Comparison of ENCODE assay signal across 26 cellular contexts in genomic region chr6:76771076-76771634, GRCh38.
A peak's percentile ranks its signal among the peaks of the same experiment; 100 is the strongest.
DNase-seq lines count a peak whose midpoint lies in the region; ATAC-seq, FAIRE-seq and TF ChIP-seq lines count a peak whose summit lies in the region.
"Had no signal": no experiment of that assay in that cellular context is flagged by ENCODE, and none has a peak within 500 bp of the region (broad histone marks: within the 10 kb centered on the region; RNA-seq: fewer than 3 reads in every experiment).

No MANE protein-coding gene starts in this region.

- H3K4me3 ChIP-seq in bronchial epithelial cell (ENCODE audit: low read depth, low read length) (no peak overlapping the region), right cardiac atrium (ENCODE audit: low read length) (no peak overlapping the region)
- H3K4me3 ChIP-seq: dorsolateral prefrontal cortex, prostate gland, thoracic aorta had no signal

- H3K36me3 ChIP-seq in bronchial epithelial cell (ENCODE audit: control insufficient read depth, insufficient read depth, low read length), result no peaks in the 10 kb centered on the region
- H3K36me3 ChIP-seq: prostate gland, thoracic aorta had no signal

- no peaks in the 10 kb centered on the region for H3K4me1 ChIP-seq in right cardiac atrium (ENCODE audit: control insufficient read depth, insufficient read depth, low read length)
- H3K4me1 ChIP-seq: prostate gland had no signal

- H3K9me3 ChIP-seq in right cardiac atrium (ENCODE audit: control insufficient read depth, low read length), result no peaks in the 10 kb centered on the region
- H3K9me3 ChIP-seq: prostate gland, thoracic aorta had no signal

- ATAC-seq in right cardiac atrium (peak; percentile 40 to 64), GM19397 (IDR thresholded peaks at IDR 0.05; ENCODE audit: unreplicated experiment) (no peak), HG03135 (IDR thresholded peaks at IDR 0.05; ENCODE audit: unreplicated experiment) (no peak), GM18861 (IDR thresholded peaks at IDR 0.05; ENCODE audit: unreplicated experiment) (no peak)
- ATAC-seq: stimulated activated naive B cell treated with anti-CD40 and anti-IgM and Interleukin-4, amounts not matched to agents 10 μg/mL and 1 μg/mL and 100 μg/mL, for 72 hours had no signal

- H3K27me3 ChIP-seq in bronchial epithelial cell (ENCODE audit: control insufficient read depth, insufficient read depth, low read length) (no peaks in the 10 kb centered on the region), right cardiac atrium (ENCODE audit: control insufficient read depth, insufficient read depth) (no peaks in the 10 kb centered on the region)
- H3K27me3 ChIP-seq: dorsolateral prefrontal cortex had no signal

- H3K27ac ChIP-seq in C4-2B (peak overlapping the region; percentile 20; the same call in 1 of the 2 replicates), right cardiac atrium (ENCODE audit: low read length) (no peak overlapping the region)
- H3K27ac ChIP-seq: dorsolateral prefrontal cortex, prostate gland, RWPE1, thoracic aorta had no signal

- FAIRE-seq in bronchial epithelial cell (lab: Jason Lieb, UNC), result peak; percentile 13
- FAIRE-seq: D721Med, small intestine had no signal

- TF ChIP-seq CTCF in C4-2B (conservative IDR thresholded peaks at IDR 0.05) (no peak), bronchial epithelial cell (IDR thresholded peaks at IDR 0.05; ENCODE audit: insufficient read depth, low read length, severe bottlenecking) (no peak)

- DNase-seq in HT-29 (ENCODE audit: low spot score) (peak; percentile 26), bronchial epithelial cell (ENCODE audit: low read depth) (no peak), right cardiac atrium (peak in 1 of 3 donors; percentile 39), AG08395 (ENCODE audit: low spot score) (no peak)
- DNase-seq: activated CD4-positive, alpha-beta memory T cell treated with anti-CD3 and anti-CD28 coated beads for 36 hours; activated CD4-positive, CD25-positive, alpha-beta regulatory T cell; activated gamma-delta T cell treated with Interleukin-2 at 50 U/mL for 16 hours; activated T-cell treated with anti-CD3 and anti-CD28 coated beads for 4 hours; dorsolateral prefrontal cortex; H9; immature natural killer cell; Karpas-422; NCI-H1048; NCI-H2107; NCI-H524; small intestine; stimulated activated CD4-positive, alpha-beta T cell treated with anti-CD3 and anti-CD28 coated beads, Interleukin-2, amount 100 ng/mL, for 48 hours; stimulated activated naive B cell treated with anti-CD40 and anti-IgM and Interleukin-4, amounts not matched to agents 10 μg/mL and 1 μg/mL and 100 μg/mL, for 72 hours had no signal

- WGBS in right cardiac atrium, result 61% methylated on average over 1 of the region's 1 CpG

- intact Hi-C loops in right cardiac atrium (cut with DNase I), result no loop called here

Comparison
In these comparisons a context has a peak if more than half of its experiments do, and no peak if none do; other contexts are left out.
1. ATAC-seq: peak in right cardiac atrium (2 of 2); none in GM19397 (single experiment), HG03135 (single experiment) and GM18861 (single experiment).